Comparison of ENCODE assay signal across 8 cellular contexts in the genomic region with DNA sequence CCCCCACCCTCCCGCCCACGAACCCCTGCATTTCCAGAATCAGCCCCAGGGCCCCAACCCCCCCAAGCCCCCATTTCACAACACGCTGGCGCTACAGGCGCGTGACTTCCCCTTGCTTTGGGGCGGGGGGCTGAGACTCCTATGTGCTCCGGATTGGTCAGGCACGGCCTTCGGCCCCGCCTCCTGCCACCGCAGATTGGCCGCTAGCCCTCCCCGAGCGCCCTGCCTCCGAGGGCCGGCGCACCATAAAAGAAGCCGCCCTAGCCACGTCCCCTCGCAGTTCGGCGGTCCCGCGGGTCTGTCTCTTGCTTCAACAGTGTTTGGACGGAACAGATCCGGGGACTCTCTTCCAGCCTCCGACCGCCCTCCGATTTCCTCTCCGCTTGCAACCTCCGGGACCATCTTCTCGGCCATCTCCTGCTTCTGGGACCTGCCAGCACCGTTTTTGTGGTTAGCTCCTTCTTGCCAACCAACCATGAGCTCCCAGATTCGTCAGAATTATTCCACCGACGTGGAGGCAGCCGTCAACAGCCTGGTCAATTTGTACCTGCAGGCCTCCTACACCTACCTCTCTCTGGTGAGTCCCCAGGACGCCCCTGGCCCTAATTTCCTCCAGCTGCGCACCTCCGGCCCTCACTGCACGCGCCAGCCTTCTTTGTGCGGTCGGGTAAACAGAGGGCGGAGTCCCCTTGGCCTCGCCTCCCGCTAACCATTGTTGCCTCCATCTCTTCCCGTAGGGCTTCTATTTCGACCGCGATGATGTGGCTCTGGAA. TPM values are rescaled to one million over a fixed set of nuclear protein-coding genes. Genes with fewer than 3 reads are reported as not detected.
DNase-seq lines count a peak whose midpoint lies in the region; ATAC-seq and TF ChIP-seq lines count a peak whose summit lies in the region.

A gene (plus strand): TSS at position 277 of the 773 bp plus-strand sequence. CDS start 199 bp downstream, at position 476.

- WGBS in right lobe of liver (ENCODE audit: insufficient coverage, low coverage, low lambda C conversion rate, missing lambda C conversion rate): 0% methylated on average over 27 of the region's 52 CpGs

- peaks cover 68% of the 10 kb centered on the region for H3K4me1 Mint-ChIP-seq in CD14-positive monocyte
- peaks cover 51% of the 10 kb centered on the region for H3K4me1 Mint-ChIP-seq in activated CD4-positive, alpha-beta memory T cell treated with anti-CD3 and anti-CD28 coated beads for 36 hours (ENCODE audit: low read depth)

- peak within 1 kb of the TSS; percentile 97 to 99 (median 98) for H3K27ac ChIP-seq in right lobe of liver

- H3K27me3 ChIP-seq in right lobe of liver: no peaks in the 10 kb centered on the region

- peak; percentile 98 for DNase-seq in CD14-positive monocyte (ENCODE audit: low spot score)
- DNase-seq in NCI-H82 (lab: John Stamatoyannopoulos, UW): peak; percentile 98
- DNase-seq in activated CD4-positive, alpha-beta memory T cell treated with anti-CD3 and anti-CD28 coated beads for 36 hours: peak; percentile 95
- DNase-seq in dermis microvascular lymphatic vessel endothelial cell (ENCODE audit: low read depth in 2 of 2): peak; percentile 93 to 97
- DNase-seq in right lobe of liver: peak; percentile 99
- DNase-seq in stimulated activated CD4-positive, alpha-beta T cell treated with anti-CD3 and anti-CD28 coated beads, Interleukin-4, amount 100 ng/mL, for 24 hours: peak; percentile 92

- intact Hi-C loops in CD14-positive monocyte (cut with micrococcal nuclease): loop anchor here (5.0 to 10.0 kb wide), 2 partner anchors 328 to 330 kb away; a partner anchor contains a TSS
- intact Hi-C loops in activated CD4-positive, alpha-beta memory T cell treated with anti-CD3 and anti-CD28 coated beads for 36 hours (cut with micrococcal nuclease): loop anchor here (1.0 to 5.0 kb wide), 5 partner anchors 28 to 330 kb away; a partner anchor contains a TSS
- intact Hi-C loops in right lobe of liver (cut with DNase I): loop anchor here in 1 of 2 donors (10.0 kb wide), 1 partner anchor 60 kb away; a partner anchor contains a TSS

- peaks cover 0 to 21% (median 1%) of the 10 kb centered on the region in 4 donors for H3K36me3 ChIP-seq in right lobe of liver

- ATAC-seq in GM19397 (IDR thresholded peaks at IDR 0.05; ENCODE audit: unreplicated experiment) (peak; percentile 61), HG03571 (IDR thresholded peaks at IDR 0.05; ENCODE audit: unreplicated experiment) (peak; percentile 53), right lobe of liver (peak; percentile 59 to 81 (median 69))

- H3K9me3 ChIP-seq in right lobe of liver: no peaks in the 10 kb centered on the region

- H3K27me3 Mint-ChIP-seq in CD14-positive monocyte (ENCODE audit: low read depth in 3 of 3): peaks cover 0 to 14% (median 0%) of the 10 kb centered on the region in 3 donors
- H3K27me3 Mint-ChIP-seq in activated CD4-positive, alpha-beta memory T cell treated with anti-CD3 and anti-CD28 coated beads for 36 hours: no peaks in the 10 kb centered on the region

- H3K36me3 Mint-ChIP-seq in CD14-positive monocyte: peaks cover 37 to 46% of the 10 kb centered on the region in 2 donors
- peaks cover 36% of the 10 kb centered on the region for H3K36me3 Mint-ChIP-seq in activated CD4-positive, alpha-beta memory T cell treated with anti-CD3 and anti-CD28 coated beads for 36 hours

- POLR2A ChIA-PET in activated CD4-positive, alpha-beta memory T cell treated with anti-CD3 and anti-CD28 coated beads for 36 hours (lab: Charles Lee): interaction anchor here (0.8 to 2.6 kb wide), 9 partner anchors 11 to 129 kb away, joined by 3 to 12 read pairs (median 5); a partner anchor contains a TSS

- H3K4me1 ChIP-seq in right lobe of liver: peaks cover 0 to 27% (median 0%) of the 10 kb centered on the region in 4 donors

- TF ChIP-seq CTCF in CD14-positive monocyte (IDR thresholded peaks at IDR 0.05): no peak
- no peak for TF ChIP-seq CTCF in right lobe of liver (IDR thresholded peaks at IDR 0.05)

- H3K9me3 Mint-ChIP-seq in CD14-positive monocyte: peaks cover 0 to 10% (median 0%) of the 10 kb centered on the region in 7 donors
- no peaks in the 10 kb centered on the region for H3K9me3 Mint-ChIP-seq in activated CD4-positive, alpha-beta memory T cell treated with anti-CD3 and anti-CD28 coated beads for 36 hours

- TF ChIP-seq POLR2A in right lobe of liver (IDR thresholded peaks at IDR 0.05): peak; percentile 100

- peak within 1 kb of the TSS; percentile 99 to 100 for H3K4me3 Mint-ChIP-seq in CD14-positive monocyte
- peak within 1 kb of the TSS; percentile 89 for H3K4me3 Mint-ChIP-seq in activated CD4-positive, alpha-beta memory T cell treated with anti-CD3 and anti-CD28 coated beads for 36 hours

- H3K4me3 ChIP-seq in right lobe of liver: peak within 1 kb of the TSS; percentile 84 to 97 (median 87)

- H3K27ac Mint-ChIP-seq in CD14-positive monocyte: peak within 1 kb of the TSS; percentile 95 to 99 (median 97)
- H3K27ac Mint-ChIP-seq in activated CD4-positive, alpha-beta memory T cell treated with anti-CD3 and anti-CD28 coated beads for 36 hours: peak within 1 kb of the TSS; percentile 93

- CTCF ChIA-PET in activated CD4-positive, alpha-beta memory T cell treated with anti-CD3 and anti-CD28 coated beads for 36 hours (lab: Charles Lee): interaction anchor here (0.6 to 6.5 kb wide), 7 partner anchors 11 to 237 kb away, joined by 3 to 52 read pairs (median 5); a partner anchor contains a TSS

RNA-seq across cellular contexts. Expression of the gene that starts here (rescaled TPM):
- polyA plus RNA-seq in CD14-positive monocyte: over 10,000 TPM; 23,650 to 26,681 TPM
- 100 to 1,000 TPM; 870 to 900 TPM for total RNA-seq in activated CD4-positive, alpha-beta memory T cell treated with anti-CD3 and anti-CD28 coated beads for 36 hours
- total RNA-seq in dermis microvascular lymphatic vessel endothelial cell (625 and 1,172 TPM in 2 replicates), right lobe of liver (over 10,000 TPM in 3 of 6 experiments, 1,000 to 10,000 TPM in 3; 5,005 to 19,229 (median 10,447) TPM)

Comparison
In these comparisons a context has a peak if more than half of its experiments do, and no peak if none do; other contexts are left out.
1. Peak in every context shown above with its lines: DNase-seq, ATAC-seq, H3K4me3 ChIP-seq and H3K27ac ChIP-seq.